Comparison of ENCODE assay signal across 17 cellular contexts in genomic region chr13:97781891-97782305, GRCh38.
"Had no signal": no experiment of that assay in that cellular context is flagged by ENCODE, and none has a peak within 500 bp of the region (broad histone marks: within the 10 kb centered on the region; RNA-seq: fewer than 3 reads in every experiment).

No MANE protein-coding gene starts in this region.

- H3K27me3 Mint-ChIP-seq: activated CD4-positive, alpha-beta memory T cell treated with anti-CD3 and anti-CD28 coated beads, Interleukin-2, amount 10 ng/mL, durations not matched to agents 7 days and 5 days had no signal

- DNase-seq: activated CD4-positive, alpha-beta memory T cell treated with anti-CD3 and anti-CD28 coated beads, Interleukin-2, amount 10 ng/mL, durations not matched to agents 7 days and 5 days; activated CD4-positive, alpha-beta T cell treated with anti-CD3 and anti-CD28 coated beads for 1 hour; brain microvascular endothelial cell; colonic mucosa; effector CD4-positive, alpha-beta T cell; mucosa of descending colon; naive thymus-derived CD8-positive, alpha-beta T cell; posterior cingulate gyrus; spleen; stimulated activated CD4-positive, alpha-beta T cell treated with anti-CD3 and anti-CD28 coated beads, Interleukin-1b, Interleukin-23, amount 100 ng/mL, for 48 hours; stimulated activated naive CD4-positive, alpha-beta T cell treated with Interleukin-2 at 50 U/mL for 16 hours; T1000; upper lobe of right lung had no signal

- H3K36me3 Mint-ChIP-seq: naive thymus-derived CD8-positive, alpha-beta T cell had no signal

- H3K4me3 ChIP-seq: colonic mucosa, hepatocyte, lung, mucosa of descending colon, spleen, suprapubic skin, upper lobe of right lung had no signal

- H3K4me1 ChIP-seq: colonic mucosa, spleen, suprapubic skin, upper lobe of right lung had no signal

- H3K4me3 Mint-ChIP-seq: activated CD4-positive, alpha-beta memory T cell treated with anti-CD3 and anti-CD28 coated beads, Interleukin-2, amount 10 ng/mL, durations not matched to agents 7 days and 5 days; naive thymus-derived CD8-positive, alpha-beta T cell had no signal

- H3K27ac Mint-ChIP-seq: activated CD4-positive, alpha-beta memory T cell treated with anti-CD3 and anti-CD28 coated beads, Interleukin-2, amount 10 ng/mL, durations not matched to agents 7 days and 5 days; naive thymus-derived CD8-positive, alpha-beta T cell had no signal

- ATAC-seq: mucosa of descending colon; naive thymus-derived CD8-positive, alpha-beta T cell; upper lobe of right lung had no signal

- H3K27ac ChIP-seq: brain microvascular endothelial cell, colonic mucosa, hepatocyte, neutrophil, spleen, suprapubic skin, upper lobe of right lung had no signal

- H3K4me1 Mint-ChIP-seq: activated CD4-positive, alpha-beta memory T cell treated with anti-CD3 and anti-CD28 coated beads, Interleukin-2, amount 10 ng/mL, durations not matched to agents 7 days and 5 days; naive thymus-derived CD8-positive, alpha-beta T cell had no signal

- H3K9me3 ChIP-seq: colonic mucosa, mucosa of descending colon, neutrophil, suprapubic skin had no signal

- H3K27me3 ChIP-seq: brain microvascular endothelial cell, colonic mucosa, hepatocyte, neutrophil, spleen, suprapubic skin, upper lobe of right lung had no signal

- H3K36me3 ChIP-seq: brain microvascular endothelial cell, colonic mucosa, neutrophil, spleen, suprapubic skin, upper lobe of right lung had no signal
